Comparison of ENCODE assay signal across 23 cellular contexts in the genomic region with DNA sequence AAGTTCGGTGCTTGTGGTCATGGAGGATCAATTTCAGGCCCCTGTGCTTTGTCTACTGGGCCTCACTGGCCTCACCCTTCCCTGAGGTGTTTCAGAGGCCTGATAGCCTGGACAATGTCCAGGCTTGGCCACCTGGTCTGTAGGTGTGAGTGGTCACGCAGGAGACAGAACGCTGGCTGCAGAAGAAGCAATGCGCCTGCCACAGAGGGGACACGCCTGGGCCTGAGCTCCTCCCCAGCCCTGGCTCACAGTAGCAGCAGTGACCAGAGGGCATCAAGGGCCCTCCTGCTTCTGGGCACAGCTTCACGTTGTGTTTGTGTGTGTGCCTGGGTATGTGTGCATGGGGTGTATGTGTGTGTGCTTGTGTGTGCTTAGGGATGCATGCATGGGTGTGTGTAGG. TPM values are rescaled to one million over a fixed set of nuclear protein-coding genes. Genes with fewer than 3 reads are reported as not detected.
DNase-seq lines count a peak whose midpoint lies in the region; ATAC-seq, FAIRE-seq and TF ChIP-seq lines count a peak whose summit lies in the region.
"Had no signal": no experiment of that assay in that cellular context is flagged by ENCODE, and none has a peak within 500 bp of the region (broad histone marks: within the 10 kb centered on the region; RNA-seq: fewer than 3 reads in every experiment).

No MANE protein-coding gene starts in this region.

- no peak for TF ChIP-seq RAD21 in HepG2 (CRISPR knock-in tag; IDR thresholded peaks at IDR 0.05)

- no TSS peak for BruUV-seq in HepG2 (replicated peaks; lab: Mats Ljungman, UMichigan)

- no peaks in the 10 kb centered on the region for H3K36me3 Mint-ChIP-seq in progenitor cell of endocrine pancreas (ENCODE audit: insufficient read depth)
- H3K36me3 Mint-ChIP-seq: CD4-positive, CD25-positive, alpha-beta regulatory T cell had no signal

- H3K79me2 ChIP-seq in HepG2 (ENCODE audit: insufficient read depth, low read length), result no peaks in the 10 kb centered on the region

- peak overlapping the region; percentile 60 for H3K4me3 Mint-ChIP-seq in progenitor cell of endocrine pancreas (ENCODE audit: low read depth)
- H3K4me3 Mint-ChIP-seq: HFFc6 had no signal

- no peak for TF ChIP-seq CTCF in HepG2 (CRISPR knock-in tag; IDR thresholded peaks at IDR 0.05)
- no peak for TF ChIP-seq CTCF in progenitor cell of endocrine pancreas (IDR thresholded peaks at IDR 0.05; ENCODE audit: unreplicated experiment)
- TF ChIP-seq CTCF in body of pancreas (IDR thresholded peaks at IDR 0.05), result no peak

- H3K4me3 ChIP-seq in HepG2 (replicated peaks in 1 of 3; ENCODE audit: insufficient read depth in 1 of 3, low read depth in 2 of 3, low read length in 3 of 3) (no peak overlapping the region), body of pancreas (no peak overlapping the region)

- H3K27ac Mint-ChIP-seq in progenitor cell of endocrine pancreas, result no peak overlapping the region
- H3K27ac Mint-ChIP-seq: B cell; CD4-positive, CD25-positive, alpha-beta regulatory T cell; HFFc6 had no signal

- H3K36me3 ChIP-seq in HepG2 (replicated peaks in 1 of 2; ENCODE audit: control insufficient read depth in 1 of 2, insufficient read depth in 2 of 2, low read length in 2 of 2) (no peaks in the 10 kb centered on the region), body of pancreas (replicated peaks in 1 of 2; ENCODE audit: insufficient read depth in 1 of 2, low read depth in 2 of 2) (no peaks in the 10 kb centered on the region)

- H3K27ac ChIP-seq in HepG2 (ENCODE audit: extremely low read length, insufficient read depth, low read length), result no peak overlapping the region
- no peak overlapping the region for H3K27ac ChIP-seq in body of pancreas

- H3K4me2 ChIP-seq in HepG2 (ENCODE audit: low read depth, low read length), result no peak overlapping the region

- peak; percentile 32 for ATAC-seq in HepG2
- no peak for ATAC-seq in GM21717 (IDR thresholded peaks at IDR 0.05; ENCODE audit: unreplicated experiment)
- no peak for ATAC-seq in body of pancreas
- ATAC-seq in GM21528 (IDR thresholded peaks at IDR 0.05; ENCODE audit: low FRiP score, unreplicated experiment), result no peak

- no peak for FAIRE-seq in HepG2 (lab: Jason Lieb, UNC)
- FAIRE-seq: A204.1, RCC 7860 had no signal

- TF ChIP-seq EP300 in HepG2 (IDR thresholded peaks at IDR 0.05; ENCODE audit: low read depth in 2 of 2, low read length in 2 of 2), result no peak
- TF ChIP-seq EP300 in HepG2 (CRISPR knock-in tag; IDR thresholded peaks at IDR 0.05; ENCODE audit: borderline replicate concordance), result no peak

- H3K4me1 ChIP-seq in HepG2 (ENCODE audit: insufficient read depth, low read length) (peaks cover 16% of the 10 kb centered on the region; the same call in 1 of the 2 replicates), body of pancreas (peaks cover 29% of the 10 kb centered on the region)

- no peaks in the 10 kb centered on the region for H4K20me1 ChIP-seq in HepG2 (ENCODE audit: insufficient read depth, low read length)

- POLR2A ChIA-PET in HepG2 (lab: Yijun Ruan, JAX), result no interaction called here

- H3K27me3 Mint-ChIP-seq in progenitor cell of endocrine pancreas, result peaks cover 55% of the 10 kb centered on the region

- CTCF ChIA-PET in HepG2 (lab: Yijun Ruan, JAX; ENCODE audit: low intra/inter-chr PET ratio, low total read pairs), result no interaction called here

- no peaks in the 10 kb centered on the region for H3K9me3 Mint-ChIP-seq in progenitor cell of endocrine pancreas (ENCODE audit: low read depth)
- H3K9me3 Mint-ChIP-seq: HFFc6 had no signal

- DNase-seq in G401 (ENCODE audit: low spot score), result peak; percentile 67
- DNase-seq in cerebellum (ENCODE audit: low spot score), result peak; percentile 44
- DNase-seq in HepG2 (ENCODE audit: low spot score), result no peak
- no peak for DNase-seq in progenitor cell of endocrine pancreas (ENCODE audit: low spot score, unreplicated experiment)
- DNase-seq in cerebellar nuclear complex (lab: John Stamatoyannopoulos, UW), result no peak
- DNase-seq in body of pancreas, result no peak
- DNase-seq: CD4-positive, CD25-positive, alpha-beta regulatory T cell; EL; HFFc6; KBM-7; NCI-H1092; NCI-H1436 treated with DMSO at 0.1 percent for 48 hours; NCI-H2029; NCI-H345; NCI-H524; NCI-H82; OCI-M1; Right ventricle myocardium superior had no signal

- H3K27me3 ChIP-seq in HepG2 (ENCODE audit: control insufficient read depth in 1 of 2, insufficient read depth in 2 of 2, low read length in 2 of 2) (peaks cover 2 to 40% of the 10 kb centered on the region in 2 experiments), body of pancreas (no peaks in the 10 kb centered on the region)

- H3K4me1 Mint-ChIP-seq in progenitor cell of endocrine pancreas (ENCODE audit: low read depth), result peaks cover 18% of the 10 kb centered on the region

- WGBS in HepG2 (ENCODE audit: low lambda C conversion rate), result 21% methylated on average over 2 of the region's 6 CpGs
- 91 to 100% methylated on average over 1 to 6 of the region's 6 CpGs for WGBS in body of pancreas, 2 donors

- H3K9me3 ChIP-seq in HepG2 (ENCODE audit: low read length) (no peaks in the 10 kb centered on the region), body of pancreas (no peaks in the 10 kb centered on the region)

- TF ChIP-seq POLR2A in HepG2 (IDR thresholded peaks at IDR 0.05; ENCODE audit: insufficient read depth in 1 of 2, low read depth in 2 of 2, low read length in 2 of 2) (no peak), body of pancreas (IDR thresholded peaks at IDR 0.05) (no peak)

- intact Hi-C loops in HepG2 (cut with micrococcal nuclease; ENCODE audit: unreplicated experiment), result loop anchor here (10.0 kb wide), 1 partner anchor 83 kb away; no protein-coding TSS in a partner anchor
- intact Hi-C loops in body of pancreas (cut with DNase I), result no loop called here

- in situ Hi-C loops in G401 (cut with HindIII; ENCODE audit: low sequenced_read_pairs), result no loop called here
- in situ Hi-C loops in HepG2 (cut with HindIII; ENCODE audit: extremely low pct_ligation_motif_present, low pct_unique_long_range_greater_than_20kb), result no loop called here

- H3K9ac ChIP-seq in HepG2 (ENCODE audit: insufficient read depth, low read depth, low read length), result no peak overlapping the region

- H2AFZ ChIP-seq in HepG2 (ENCODE audit: low read length), result no peak overlapping the region

TF ChIP-seq in HepG2, 621 proteins besides CTCF, POLR2A, EP300 and RAD21:
- TF ChIP-seq, protein P1, sequence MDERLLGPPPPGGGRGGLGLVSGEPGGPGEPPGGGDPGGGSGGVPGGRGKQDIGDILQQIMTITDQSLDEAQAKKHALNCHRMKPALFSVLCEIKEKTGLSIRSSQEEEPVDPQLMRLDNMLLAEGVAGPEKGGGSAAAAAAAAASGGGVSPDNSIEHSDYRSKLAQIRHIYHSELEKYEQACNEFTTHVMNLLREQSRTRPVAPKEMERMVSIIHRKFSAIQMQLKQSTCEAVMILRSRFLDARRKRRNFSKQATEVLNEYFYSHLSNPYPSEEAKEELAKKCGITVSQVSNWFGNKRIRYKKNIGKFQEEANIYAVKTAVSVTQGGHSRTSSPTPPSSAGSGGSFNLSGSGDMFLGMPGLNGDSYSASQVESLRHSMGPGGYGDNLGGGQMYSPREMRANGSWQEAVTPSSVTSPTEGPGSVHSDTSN (CRISPR knock-in tag; IDR thresholded peaks at IDR 0.05), result no peak

RNA-seq across cellular contexts. Expression of a gene that starts 1.9 kb away (rescaled TPM):
- total RNA-seq in G401 (2014; rRNA removed; shearing (Covaris generic)), result 0.92 and 2.1 TPM in 2 replicates
- total RNA-seq in cerebellum (10.1 TPM), HepG2 (2016; rRNA removed; fragmentation: Illumina TruSeq; extraction: Trizol) (0.13 and 0.28 TPM in 2 replicates), progenitor cell of endocrine pancreas (2.8 and 3.3 TPM in 2 replicates), body of pancreas (1 to 10 TPM; 1.3 to 3.4 TPM)
- not detected in 2 replicates for total RNA-seq in HepG2 (2016; cell fraction: cytosol; rRNA removed; fragmentation: Illumina TruSeq; extraction: Trizol; ENCODE audit: low read depth)
- 0.04 and 0.32 TPM in 2 replicates for total RNA-seq in HepG2 (2016; cell fraction: insoluble cytoplasmic fraction; rRNA removed; fragmentation: Illumina TruSeq; extraction: Trizol)
- total RNA-seq in HepG2 (2016; cell fraction: membrane; rRNA removed; fragmentation: Illumina TruSeq; extraction: Trizol), result 0.03 and 0.06 TPM in 2 replicates
- 0.16 and 0.68 TPM in 2 replicates for total RNA-seq in HepG2 (2016; cell fraction: nucleus; rRNA removed; fragmentation: Illumina TruSeq; extraction: Trizol)
- polyA plus RNA-seq in HepG2 (2011; rRNA removed), result 0.29 and 0.33 TPM in 2 replicates
- polyA plus RNA-seq in HepG2 (2011; cell fraction: cytosol; rRNA removed), result 0.13 and 0.15 TPM in 2 replicates
- polyA plus RNA-seq in HepG2 (2011; cell fraction: nucleus; rRNA removed), result 1.6 and 1.9 TPM in 2 replicates
- polyA plus RNA-seq in HepG2 (2012), result 0.23 and 0.30 TPM in 2 replicates
- polyA plus RNA-seq in HepG2 (2016; cell fraction: cytosol; fragmentation: Illumina TruSeq; extraction: Trizol; ENCODE audit: low read depth), result not detected in 2 replicates
- polyA plus RNA-seq in HepG2 (2016; cell fraction: insoluble cytoplasmic fraction; fragmentation: Illumina TruSeq; extraction: Trizol; ENCODE audit: low read depth), result 0.07 and 0.20 TPM in 2 replicates
- polyA plus RNA-seq in HepG2 (2016; cell fraction: membrane; fragmentation: Illumina TruSeq; extraction: Trizol; ENCODE audit: low read depth), result 0.05 TPM in 1 of 2 replicates, not detected in the other
- polyA plus RNA-seq in HepG2 (2016; cell fraction: nucleus; fragmentation: Illumina TruSeq; extraction: Trizol; ENCODE audit: insufficient read depth, low read depth), result 1.0 and 1.3 TPM in 2 replicates
- polyA minus RNA-seq in HepG2 (2011; rRNA and poly(A)+ RNA removed; ENCODE audit: low replicate concordance), result 0.44 and 30.1 TPM in 2 replicates
- 0.30 and 0.44 TPM in 2 replicates for polyA minus RNA-seq in HepG2 (2011; cell fraction: cytosol; rRNA and poly(A)+ RNA removed)
- polyA minus RNA-seq in HepG2 (2011; cell fraction: nucleus; rRNA and poly(A)+ RNA removed), result 0.50 and 0.52 TPM in 2 replicates

Comparison
In these comparisons a context has a peak if more than half of its experiments do, and no peak if none do; other contexts are left out.
1. DNase-seq: peak in G401 (single experiment) and cerebellum (single experiment); none in HepG2 (single experiment), progenitor cell of endocrine pancreas (single experiment), cerebellar nuclear complex (0 of 2) and body of pancreas (0 of 4).